ENCODE assay signal across 9 cellular contexts in the genomic region with DNA sequence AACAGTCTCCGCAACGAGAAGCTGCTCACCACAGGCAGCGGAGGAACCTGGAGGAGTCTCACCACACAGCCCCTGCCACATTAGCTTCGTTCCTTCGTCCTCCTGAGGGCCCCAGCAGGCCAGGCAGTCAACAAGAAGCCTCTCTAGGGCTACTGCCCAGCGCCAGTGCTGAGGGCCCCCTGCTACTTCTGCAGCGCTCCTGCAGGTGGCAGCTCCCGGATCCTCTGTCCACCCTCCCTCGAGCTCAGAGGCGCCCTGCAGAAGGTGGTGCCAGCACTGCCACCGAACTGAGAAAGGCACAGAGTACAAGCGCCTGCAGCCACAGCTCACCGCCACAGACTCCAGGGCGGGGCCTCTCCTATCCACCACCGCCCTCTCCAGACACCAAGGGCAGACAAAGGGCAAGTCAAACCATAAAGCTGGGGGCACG. TPM values are rescaled to one million over a fixed set of nuclear protein-coding genes. Genes with fewer than 3 reads are reported as not detected.
DNase-seq lines count a peak whose midpoint lies in the region; ATAC-seq and TF ChIP-seq lines count a peak whose summit lies in the region.
"Had no signal": no experiment of that assay in that cellular context is flagged by ENCODE, and none has a peak within 500 bp of the region (broad histone marks: within the 10 kb centered on the region; RNA-seq: fewer than 3 reads in every experiment).

No MANE protein-coding gene starts in this region.

- CTCF ChIA-PET in WTC11 (lab: Charles Lee) (interaction anchor here (1.3 to 2.5 kb wide), 4 partner anchors 51 to 145 kb away, joined by 4 to 16 read pairs (median 8); no protein-coding TSS in a partner anchor), Calu3 (lab: Charles Lee) (no interaction called here)

- in situ Hi-C loops in ACHN (cut with HindIII; ENCODE audit: low pct_ligation_motif_present, low pct_unique_long_range_greater_than_20kb, low sequenced_read_pairs): no loop called here

- peak; percentile 23 for TF ChIP-seq CTCF in HFFc6 (IDR thresholded peaks at IDR 0.05)
- no peak for TF ChIP-seq CTCF in WTC11 (IDR thresholded peaks at IDR 0.05)
- TF ChIP-seq CTCF in Calu3 (IDR thresholded peaks at IDR 0.05; ENCODE audit: unreplicated experiment): no peak

- H3K9me3 Mint-ChIP-seq in HFFc6 (no peaks in the 10 kb centered on the region), WTC11 (no peaks in the 10 kb centered on the region), Calu3 (ENCODE audit: low read depth, unreplicated experiment) (no peaks in the 10 kb centered on the region)
- H3K9me3 Mint-ChIP-seq in activated naive CD4-positive, alpha-beta T cell treated with anti-CD3 and anti-CD28 coated beads, Interleukin-2, amount 50 U/mL, for 72 hours: no peaks in the 10 kb centered on the region
- H3K9me3 Mint-ChIP-seq: neural crest cell had no signal

- peaks cover 10% of the 10 kb centered on the region for H3K4me1 Mint-ChIP-seq in HFFc6 (ENCODE audit: low read depth)
- H3K4me1 Mint-ChIP-seq in WTC11: 0 out of 2 replicates have a peak, but pooled peaks cover 6% of the 10 kb centered on the region
- H3K4me1 Mint-ChIP-seq in Calu3 (ENCODE audit: low read depth, unreplicated experiment): peaks cover 10% of the 10 kb centered on the region

- H3K36me3 Mint-ChIP-seq in HFFc6 (ENCODE audit: low read depth) (peaks cover 9% of the 10 kb centered on the region; the same call in 1 of the 2 replicates), WTC11 (no peaks in the 10 kb centered on the region), Calu3 (ENCODE audit: insufficient read depth, unreplicated experiment) (peaks cover 34% of the 10 kb centered on the region)
- H3K36me3 Mint-ChIP-seq in activated naive CD4-positive, alpha-beta T cell treated with anti-CD3 and anti-CD28 coated beads, Interleukin-2, amount 50 U/mL, for 72 hours: peaks cover 31 to 49% of the 10 kb centered on the region in 2 donors

- DNase-seq in HFFc6 (no peak), WTC11 (ENCODE audit: low spot score) (peak; percentile 10), OCI-M1 (lab: John Stamatoyannopoulos, UW) (no peak), Calu3 (no peak), ACHN (no peak)
- DNase-seq in activated naive CD4-positive, alpha-beta T cell treated with anti-CD3 and anti-CD28 coated beads, Interleukin-2, amount 50 U/mL, for 72 hours (ENCODE audit: low spot score in 2 of 2): peak; percentile 54 to 67
- DNase-seq in stimulated activated CD4-positive, alpha-beta T cell treated with anti-CD3 and anti-CD28 coated beads, Interleukin-4, amount 100 ng/mL, for 4 hours: peak; percentile 43 to 61

- BruUV-seq in Calu3 (replicated peaks; lab: Mats Ljungman, UMichigan): no TSS peak

- no peaks in the 10 kb centered on the region; the same call in 1 of the 2 replicates for H3K27me3 Mint-ChIP-seq in HFFc6 (ENCODE audit: insufficient read depth)
- H3K27me3 Mint-ChIP-seq in WTC11 (ENCODE audit: low read depth): no peaks in the 10 kb centered on the region
- H3K27me3 Mint-ChIP-seq in Calu3 (ENCODE audit: unreplicated experiment): no peaks in the 10 kb centered on the region

- H3K27ac Mint-ChIP-seq in HFFc6 (no peak overlapping the region), WTC11 (no peak overlapping the region), Calu3 (ENCODE audit: unreplicated experiment) (no peak overlapping the region)
- H3K27ac Mint-ChIP-seq in activated naive CD4-positive, alpha-beta T cell treated with anti-CD3 and anti-CD28 coated beads, Interleukin-2, amount 50 U/mL, for 72 hours: peak overlapping the region; percentile 74 to 99

- H3K4me3 Mint-ChIP-seq in HFFc6: no peak overlapping the region
- H3K4me3 Mint-ChIP-seq in WTC11: no peak overlapping the region
- H3K4me3 Mint-ChIP-seq in Calu3 (ENCODE audit: low read depth, unreplicated experiment): no peak overlapping the region
- H3K4me3 Mint-ChIP-seq: neural crest cell had no signal

- ATAC-seq in WTC11 (no peak; the same call in 1 of the 2 replicates), HG03457 (IDR thresholded peaks at IDR 0.05; ENCODE audit: unreplicated experiment) (no peak)
- peak; percentile 27 to 32 for ATAC-seq in activated naive CD4-positive, alpha-beta T cell treated with anti-CD3 and anti-CD28 coated beads, Interleukin-2, amount 50 U/mL, for 72 hours

- POLR2A ChIA-PET in WTC11 (lab: Charles Lee): interaction anchor here (0.7 kb wide), 1 partner anchor 96 kb away, joined by 3 read pairs; no protein-coding TSS in a partner anchor

- intact Hi-C loops in Calu3 (cut with micrococcal nuclease; ENCODE audit: unreplicated experiment): loop anchor here (10.0 kb wide), 1 partner anchor 224 kb away; no protein-coding TSS in a partner anchor

TF ChIP-seq in WTC11, 78 proteins besides CTCF, POLR2A, EP300 and RAD21:
- TF ChIP-seq ELF4 (CRISPR knock-in tag; IDR thresholded peaks at IDR 0.05; ENCODE audit: low read depth): no peak

RNA-seq across cellular contexts. Expression of a gene that starts 27.3 kb away (rescaled TPM):
- total RNA-seq in HFFc6 (2021; fragmentation: NEBNext Ultra II Directional; extraction: Animal tissue kit (Norgen Biotek cat#: 25700)): 1 to 10 TPM; 4.1 to 5.8 (median 4.9) TPM
- 10.9 to 16.5 TPM (median 11.7 TPM) in 3 replicates for total RNA-seq in WTC11 (2021)
- 10 to 100 TPM in 1 of 2 donors, 1 to 10 TPM in 1; 9.2 to 10.8 TPM for total RNA-seq in activated naive CD4-positive, alpha-beta T cell treated with anti-CD3 and anti-CD28 coated beads, Interleukin-2, amount 50 U/mL, for 72 hours
- 8.4 and 10.2 TPM in 2 replicates for total RNA-seq in Calu3 (2022)

RNA-seq across cellular contexts. Expression of a gene that starts 38.0 kb away (rescaled TPM):
- 10 to 100 TPM; 63.6 to 71.3 (median 66.5) TPM for total RNA-seq in HFFc6 (2021; fragmentation: NEBNext Ultra II Directional; extraction: Animal tissue kit (Norgen Biotek cat#: 25700))
- total RNA-seq in WTC11 (2021) (29.4 to 44.8 TPM (median 43.8 TPM) in 3 replicates), Calu3 (2022) (74.9 and 83.2 TPM in 2 replicates)
- total RNA-seq in activated naive CD4-positive, alpha-beta T cell treated with anti-CD3 and anti-CD28 coated beads, Interleukin-2, amount 50 U/mL, for 72 hours: 100 to 1,000 TPM; 106 to 132 TPM

Comparison
In these comparisons a context has a peak if more than half of its experiments do, and no peak if none do; other contexts are left out.
1. DNase-seq: peak in WTC11 (single experiment), activated naive CD4-positive, alpha-beta T cell treated with anti-CD3 and anti-CD28 coated beads, Interleukin-2, amount 50 U/mL, for 72 hours (2 of 2) and stimulated activated CD4-positive, alpha-beta T cell treated with anti-CD3 and anti-CD28 coated beads, Interleukin-4, amount 100 ng/mL, for 4 hours (2 of 2); none in HFFc6 (single experiment), OCI-M1 (single experiment), Calu3 (single experiment) and ACHN (single experiment).
2. H3K27ac Mint-ChIP-seq: peak in activated naive CD4-positive, alpha-beta T cell treated with anti-CD3 and anti-CD28 coated beads, Interleukin-2, amount 50 U/mL, for 72 hours (2 of 2); none in HFFc6 (single experiment), WTC11 (single experiment) and Calu3 (single experiment).
3. ATAC-seq: peak in activated naive CD4-positive, alpha-beta T cell treated with anti-CD3 and anti-CD28 coated beads, Interleukin-2, amount 50 U/mL, for 72 hours (2 of 2); none in WTC11 (single experiment) and HG03457 (single experiment).